ENCODE assay signal across 8 cellular contexts in the genomic region with DNA sequence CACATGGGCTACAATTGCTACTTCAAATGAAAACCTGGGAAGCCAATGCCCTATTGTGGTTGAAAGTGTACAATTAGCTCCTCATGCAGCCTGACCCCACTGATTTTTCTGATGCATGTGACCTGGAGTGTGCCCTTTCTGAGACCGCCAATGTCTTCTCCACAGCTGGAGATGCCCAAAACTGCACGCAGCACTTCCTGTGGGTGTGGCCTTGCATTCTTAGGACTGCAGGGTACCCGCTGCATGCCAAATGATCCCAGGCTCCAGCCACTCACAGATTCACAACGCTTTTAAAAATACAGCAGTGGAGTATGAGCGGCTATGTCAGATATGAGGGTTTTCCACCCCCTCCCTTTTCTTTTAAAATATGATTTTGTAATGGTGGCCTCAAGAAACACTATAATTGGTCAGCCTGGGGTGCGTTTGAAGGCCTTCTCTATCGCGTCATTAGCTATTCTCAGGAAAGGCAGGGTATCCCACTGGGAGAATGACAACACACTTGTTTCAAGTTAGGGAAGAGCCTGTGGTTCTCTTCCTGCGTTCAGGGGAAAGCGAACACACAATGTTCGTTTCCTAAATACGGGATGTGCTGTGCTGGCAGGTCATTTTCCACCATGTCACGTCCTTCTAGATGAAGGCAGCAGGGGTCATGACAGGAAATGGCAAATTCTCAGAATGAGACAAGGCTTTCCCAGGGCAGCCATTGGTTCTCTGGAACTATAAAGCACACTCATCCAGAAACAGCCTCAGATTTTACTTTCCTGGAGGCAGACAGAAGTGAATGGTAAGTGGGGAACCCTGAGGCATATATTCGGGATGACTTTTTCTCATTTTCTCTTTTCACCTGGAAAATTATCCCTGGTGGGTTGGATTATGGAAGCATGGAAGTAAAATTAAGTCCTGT. TPM values are rescaled to one million over a fixed set of nuclear protein-coding genes. Genes with fewer than 3 reads are reported as not detected.
A peak's percentile ranks its signal among the peaks of the same experiment; 100 is the strongest.
DNase-seq lines count a peak whose midpoint lies in the region; ATAC-seq and TF ChIP-seq lines count a peak whose summit lies in the region.

A gene with protein sequence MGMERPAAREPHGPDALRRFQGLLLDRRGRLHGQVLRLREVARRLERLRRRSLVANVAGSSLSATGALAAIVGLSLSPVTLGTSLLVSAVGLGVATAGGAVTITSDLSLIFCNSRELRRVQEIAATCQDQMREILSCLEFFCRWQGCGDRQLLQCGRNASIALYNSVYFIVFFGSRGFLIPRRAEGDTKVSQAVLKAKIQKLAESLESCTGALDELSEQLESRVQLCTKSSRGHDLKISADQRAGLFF (plus strand): TSS at position 749 of the 904 bp plus-strand sequence. CDS start 33 bp downstream, at position 782.

- no peaks in the 10 kb centered on the region for H3K27me3 Mint-ChIP-seq in activated CD8-positive, alpha-beta T cell treated with anti-CD3 and anti-CD28 coated beads for 36 hours

- peak within 1 kb of the TSS; percentile 86 for H3K4me3 Mint-ChIP-seq in activated CD8-positive, alpha-beta T cell treated with anti-CD3 and anti-CD28 coated beads for 36 hours

- ATAC-seq in activated CD8-positive, alpha-beta T cell treated with anti-CD3 and anti-CD28 coated beads for 36 hours = no peak
- ATAC-seq in Right ventricle myocardium inferior = peak; percentile 17
- ATAC-seq in psoas muscle = peak in 3 of 4 donors; percentile 14 to 21 (median 19)
- no peak for ATAC-seq in HG03457 (IDR thresholded peaks at IDR 0.05; ENCODE audit: unreplicated experiment)

- no peaks in the 10 kb centered on the region for H3K9me3 ChIP-seq in HEK293 (ENCODE audit: control insufficient read depth, insufficient read depth, low read depth, low read length)
- H3K9me3 ChIP-seq in psoas muscle = no peaks in the 10 kb centered on the region

- H3K36me3 ChIP-seq in HEK293 (ENCODE audit: control insufficient read depth in 2 of 2, insufficient read depth in 1 of 2, low read length in 2 of 2) (no peaks in the 10 kb centered on the region), psoas muscle (ENCODE audit: insufficient read depth in 1 of 2, low read depth in 1 of 2) (no peaks in the 10 kb centered on the region)

- H3K27me3 ChIP-seq in psoas muscle (ENCODE audit: insufficient read depth in 3 of 3, low read length in 2 of 3) = no peaks in the 10 kb centered on the region

- 61 to 66% (median 61%) methylated on average over 14 of the region's 14 CpGs for WGBS in psoas muscle, 3 donors

- CTCF ChIA-PET in HEK293 (lab: Yijun Ruan, JAX) = interaction anchor here (0.7 to 1.2 kb wide), 2 partner anchors 35 to 49 kb away, joined by 3 read pairs; no protein-coding TSS in a partner anchor
- CTCF ChIA-PET in activated CD8-positive, alpha-beta T cell treated with anti-CD3 and anti-CD28 coated beads for 36 hours (lab: Charles Lee) = interaction anchor here (0.6 to 6.7 kb wide), 2 partner anchors 17 to 131 kb away, joined by 3 to 108 read pairs; no protein-coding TSS in a partner anchor

- peak within 1 kb of the TSS; percentile 44; the same call in 1 of the 2 replicates for H3K4me3 ChIP-seq in HEK293 (ENCODE audit: low read depth, low read length)
- H3K4me3 ChIP-seq in psoas muscle = peak within 1 kb of the TSS; percentile 92

- H3K9me3 Mint-ChIP-seq in activated CD8-positive, alpha-beta T cell treated with anti-CD3 and anti-CD28 coated beads for 36 hours = no peaks in the 10 kb centered on the region

- peaks cover 36% of the 10 kb centered on the region for H3K4me1 Mint-ChIP-seq in activated CD8-positive, alpha-beta T cell treated with anti-CD3 and anti-CD28 coated beads for 36 hours (ENCODE audit: low read depth)

- H3K36me3 Mint-ChIP-seq in activated CD8-positive, alpha-beta T cell treated with anti-CD3 and anti-CD28 coated beads for 36 hours (ENCODE audit: low read depth) = peaks cover 2% of the 10 kb centered on the region

- no peak for TF ChIP-seq CTCF in HEK293 (tag by site-specific recombination; IDR thresholded peaks at IDR 0.05)
- TF ChIP-seq CTCF in activated CD8-positive, alpha-beta T cell treated with anti-CD3 and anti-CD28 coated beads for 36 hours (IDR thresholded peaks at IDR 0.05) = no peak
- no peak for TF ChIP-seq CTCF in psoas muscle (IDR thresholded peaks at IDR 0.05)

- H3K27ac Mint-ChIP-seq in activated CD8-positive, alpha-beta T cell treated with anti-CD3 and anti-CD28 coated beads for 36 hours = peak within 1 kb of the TSS; percentile 76

- intact Hi-C loops in activated CD8-positive, alpha-beta T cell treated with anti-CD3 and anti-CD28 coated beads for 36 hours (cut with micrococcal nuclease) = no loop called here
- intact Hi-C loops in Right ventricle myocardium inferior (cut with DNase I) = loop anchor here (5.0 to 10.0 kb wide), 2 partner anchors 202 to 320 kb away; partner anchors contain the start of gene GSG1
- intact Hi-C loops in psoas muscle (cut with DNase I) = loop anchor here (5.0 kb wide), 4 partner anchors 43 to 1582 kb away; partner anchors contain the start of genes ATF7IP (in 1 of the 2) and CDKN1B (in 1 of the 2)

- DNase-seq in activated CD8-positive, alpha-beta T cell treated with anti-CD3 and anti-CD28 coated beads for 36 hours = no peak
- no peak for DNase-seq in Right ventricle myocardium inferior (ENCODE audit: missing footprints)
- DNase-seq in psoas muscle = peak in 1 of 2 donors; percentile 66
- DNase-seq in GOT3 (lab: John Stamatoyannopoulos, UW) = no peak
- no peak for DNase-seq in DMS53 treated with DMSO at 0.1 percent for 48 hours (lab: John Stamatoyannopoulos, UW; ENCODE audit: unreplicated experiment)
- DNase-seq in NCI-H526 treated with DMSO at 0.1 percent for 48 hours (lab: John Stamatoyannopoulos, UW) = no peak

- H3K4me1 ChIP-seq in HEK293 (ENCODE audit: control insufficient read depth, insufficient read depth, low read length) (peaks cover 19% of the 10 kb centered on the region), psoas muscle (peaks cover 16% of the 10 kb centered on the region)

- H3K27ac ChIP-seq in HEK293 (ENCODE audit: extremely low read depth, low read depth, low read length) (peak within 1 kb of the TSS; percentile 72; the same call in 1 of the 2 replicates), psoas muscle (peak within 1 kb of the TSS; percentile 95)

- POLR2A ChIA-PET in HEK293 (lab: Yijun Ruan, JAX) = no interaction called here
- POLR2A ChIA-PET in activated CD8-positive, alpha-beta T cell treated with anti-CD3 and anti-CD28 coated beads for 36 hours (lab: Charles Lee) = no interaction called here

TF ChIP-seq in HEK293, 187 proteins besides CTCF, POLR2A, EP300 and RAD21 (continues in another document):
- TF ChIP-seq GLI4 (tag by site-specific recombination; IDR thresholded peaks at IDR 0.05) = no peak
- TF ChIP-seq ZNF777 (tag by site-specific recombination; IDR thresholded peaks at IDR 0.05; ENCODE audit: borderline replicate concordance) = no peak
- TF ChIP-seq TCF7L2 (IDR thresholded peaks at IDR 0.05; ENCODE audit: borderline replicate concordance, low read depth, low read length) = no peak
- no peak for TF ChIP-seq ZFHX2 (tag by site-specific recombination; conservative IDR thresholded peaks at IDR 0.05)
- TF ChIP-seq SCRT2 (tag by site-specific recombination; IDR thresholded peaks at IDR 0.05) = no peak
- TF ChIP-seq, protein P1, sequence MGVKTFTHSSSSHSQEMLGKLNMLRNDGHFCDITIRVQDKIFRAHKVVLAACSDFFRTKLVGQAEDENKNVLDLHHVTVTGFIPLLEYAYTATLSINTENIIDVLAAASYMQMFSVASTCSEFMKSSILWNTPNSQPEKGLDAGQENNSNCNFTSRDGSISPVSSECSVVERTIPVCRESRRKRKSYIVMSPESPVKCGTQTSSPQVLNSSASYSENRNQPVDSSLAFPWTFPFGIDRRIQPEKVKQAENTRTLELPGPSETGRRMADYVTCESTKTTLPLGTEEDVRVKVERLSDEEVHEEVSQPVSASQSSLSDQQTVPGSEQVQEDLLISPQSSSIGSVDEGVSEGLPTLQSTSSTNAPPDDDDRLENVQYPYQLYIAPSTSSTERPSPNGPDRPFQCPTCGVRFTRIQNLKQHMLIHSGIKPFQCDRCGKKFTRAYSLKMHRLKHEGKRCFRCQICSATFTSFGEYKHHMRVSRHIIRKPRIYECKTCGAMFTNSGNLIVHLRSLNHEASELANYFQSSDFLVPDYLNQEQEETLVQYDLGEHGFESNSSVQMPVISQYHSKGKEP (tag by site-specific recombination; IDR thresholded peaks at IDR 0.05) = peak; percentile 91
- no peak for TF ChIP-seq ZNF776 (tag by site-specific recombination; IDR thresholded peaks at IDR 0.05; ENCODE audit: borderline replicate concordance)
- peak; percentile 48; the same call in 1 of the 2 replicates for TF ChIP-seq KLF9 (tag by site-specific recombination; IDR thresholded peaks at IDR 0.05; ENCODE audit: low read depth)
- TF ChIP-seq ZNF335 (tag by site-specific recombination; conservative IDR thresholded peaks at IDR 0.05) = peak; percentile 32; the same call in 1 of the 2 replicates
- no peak for TF ChIP-seq ZNF596 (tag by site-specific recombination; IDR thresholded peaks at IDR 0.05)
- no peak for TF ChIP-seq ZNF266 (tag by site-specific recombination; IDR thresholded peaks at IDR 0.05; ENCODE audit: low read depth)
- TF ChIP-seq INSM2 (tag by site-specific recombination; IDR thresholded peaks at IDR 0.05) = no peak
- TF ChIP-seq ZNF239 (tag by site-specific recombination; IDR thresholded peaks at IDR 0.05) = no peak
- no peak for TF ChIP-seq KLF1 (tag by site-specific recombination; IDR thresholded peaks at IDR 0.05)

RNA-seq across cellular contexts. Expression of the gene that starts here (rescaled TPM):
- 1 to 10 TPM; 5.7 to 6.3 TPM for total RNA-seq in activated CD8-positive, alpha-beta T cell treated with anti-CD3 and anti-CD28 coated beads for 36 hours
- total RNA-seq in Right ventricle myocardium inferior (19.7 TPM), psoas muscle (10 to 100 TPM in 3 of 4 donors, 1 to 10 TPM in 1; 6.1 to 22.6 (median 15.3) TPM)
- 10 to 100 TPM; 13.9 to 19.8 (median 17.0) TPM for polyA plus RNA-seq in psoas muscle

Comparison
In these comparisons a context has a peak if more than half of its experiments do, and no peak if none do; other contexts are left out.
1. ATAC-seq: peak in Right ventricle myocardium inferior (single experiment) and psoas muscle (3 of 4); none in activated CD8-positive, alpha-beta T cell treated with anti-CD3 and anti-CD28 coated beads for 36 hours (single experiment) and HG03457 (single experiment).